ENCODE assay signal across 16 cellular contexts in the genomic region with DNA sequence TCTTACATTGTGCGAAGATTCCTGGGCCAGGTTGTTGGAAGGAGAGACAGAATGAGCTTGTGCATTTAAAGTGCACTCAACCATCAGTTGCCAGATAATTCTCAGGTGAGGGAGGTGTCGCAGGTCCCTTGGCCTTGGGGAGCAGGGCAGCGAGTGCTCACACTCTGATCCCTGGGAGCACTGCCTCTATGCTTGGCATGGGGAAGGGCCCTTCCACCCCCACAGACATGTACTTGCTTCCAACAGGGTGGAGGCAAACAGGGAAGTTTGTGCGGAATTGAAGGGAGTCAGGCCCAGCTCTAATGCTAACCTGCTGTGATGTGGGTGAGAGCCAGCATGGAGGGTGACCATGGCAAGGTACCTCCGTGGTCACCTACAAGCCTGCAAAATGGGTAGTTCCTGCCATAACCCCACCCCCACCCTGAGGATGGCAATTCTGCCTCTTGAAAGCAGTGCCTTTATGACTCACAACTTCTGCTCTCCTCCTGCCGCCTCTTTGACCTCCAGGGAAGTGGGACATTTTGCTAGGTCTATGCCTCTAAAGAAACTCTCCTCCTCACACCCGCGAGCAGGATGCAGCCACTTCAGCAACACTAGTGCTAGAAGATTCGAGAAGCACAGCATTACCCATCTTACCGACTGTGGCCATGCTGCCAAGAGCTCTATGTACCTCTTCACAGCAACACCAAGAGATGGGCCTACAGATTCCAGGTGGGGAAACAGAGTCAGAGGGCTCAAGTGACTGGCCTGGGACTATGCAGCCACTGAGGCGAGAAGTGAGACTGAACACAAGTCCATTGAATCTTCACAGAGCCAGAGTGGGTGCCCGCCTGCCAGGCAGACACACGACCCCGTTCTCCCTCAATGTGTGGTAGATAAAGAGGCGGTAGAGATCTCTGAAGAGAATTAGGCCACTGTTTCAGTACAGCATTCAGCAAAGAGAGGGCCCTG. TPM values are rescaled to one million over a fixed set of nuclear protein-coding genes. Genes with fewer than 3 reads are reported as not detected.
A peak's percentile ranks its signal among the peaks of the same experiment; 100 is the strongest.
DNase-seq lines count a peak whose midpoint lies in the region; ATAC-seq and TF ChIP-seq lines count a peak whose summit lies in the region.
"Had no signal": no experiment of that assay in that cellular context is flagged by ENCODE, and none has a peak within 500 bp of the region (broad histone marks: within the 10 kb centered on the region; RNA-seq: fewer than 3 reads in every experiment).

No MANE protein-coding gene starts in this region.

- peak overlapping the region; percentile 24 for H3K18ac ChIP-seq in neuronal stem cell (ENCODE audit: low read length)

- H3K9ac ChIP-seq in neuronal stem cell (ENCODE audit: low read depth, low read length, poor library complexity) = no peak overlapping the region

- no peaks in the 10 kb centered on the region for H3F3A ChIP-seq in PC-9 (ENCODE audit: insufficient read depth, low read depth)

- POLR2A ChIA-PET in PC-9 (lab: Charles Lee; ENCODE audit: unreplicated experiment) = interaction anchor here (0.9 kb wide), 1 partner anchor 17 kb away, joined by 7 read pairs; no protein-coding TSS in a partner anchor

- H3K23ac ChIP-seq in neuronal stem cell (ENCODE audit: low read depth, low read length, poor library complexity) = no peak overlapping the region

- H3K4me3 ChIP-seq in neuronal stem cell (ENCODE audit: low read length in 2 of 2) (no peak overlapping the region), PC-9 (no peak overlapping the region), ovary (no peak overlapping the region)
- H3K4me3 ChIP-seq: gastroesophageal sphincter, SJSA1 had no signal

- H3K9me3 ChIP-seq in neuronal stem cell (replicated peaks in 1 of 2; ENCODE audit: control insufficient read depth in 2 of 2, insufficient read depth in 1 of 2, low read depth in 1 of 2, low read length in 2 of 2) (no peaks in the 10 kb centered on the region), PC-9 (ENCODE audit: insufficient read depth, low read depth) (no peaks in the 10 kb centered on the region), ovary (no peaks in the 10 kb centered on the region)
- H3K9me3 ChIP-seq: gastroesophageal sphincter, SJSA1 had no signal

- no peak overlapping the region for H3K14ac ChIP-seq in neuronal stem cell (ENCODE audit: low read length)

- peak overlapping the region; percentile 1 for H2AK5ac ChIP-seq in neuronal stem cell (ENCODE audit: low read depth, low read length)

- no peak overlapping the region for H4K8ac ChIP-seq in neuronal stem cell (ENCODE audit: low read depth, low read length)

- H4K20me1 ChIP-seq in PC-9 (ENCODE audit: insufficient read depth) = peaks cover 13% of the 10 kb centered on the region

- no peaks in the 10 kb centered on the region for H3K36me3 ChIP-seq in neuronal stem cell (replicated peaks in 1 of 2; ENCODE audit: control insufficient read depth in 2 of 2, insufficient read depth in 2 of 2, low read length in 2 of 2)
- H3K36me3 ChIP-seq in PC-9 (ENCODE audit: low read depth) = no peaks in the 10 kb centered on the region
- no peaks in the 10 kb centered on the region for H3K36me3 ChIP-seq in ovary

- TF ChIP-seq CTCF in PC-9 (conservative IDR thresholded peaks at IDR 0.05) (no peak), ovary (IDR thresholded peaks at IDR 0.05) (no peak)

- no CpG with 5 or more reads among the region's 15 CpGs for WGBS in neuronal stem cell (ENCODE audit: extremely low coverage in 2 of 2, insufficient read length in 2 of 2, insufficient replicate concordance in 1 of 2), 2 donors
- 88 to 92% (median 90%) methylated on average over 15 of the region's 15 CpGs for WGBS in ovary, 3 donors

- intact Hi-C loops in sciatic nerve (cut with DNase I) = no loop called here
- intact Hi-C loops in PC-9 (cut with micrococcal nuclease; ENCODE audit: unreplicated experiment) = no loop called here
- intact Hi-C loops in ovary (cut with DNase I) = no loop called here

- no peak overlapping the region for H4K91ac ChIP-seq in neuronal stem cell (ENCODE audit: low read depth, low read length, poor library complexity)

- no peak for ATAC-seq in sciatic nerve
- ATAC-seq: gastroesophageal sphincter, WTC11 had no signal

- H2BK12ac ChIP-seq in neuronal stem cell (ENCODE audit: low read length) = no peak overlapping the region

- H2AFZ ChIP-seq in neuronal stem cell (ENCODE audit: low read length) = no peak overlapping the region
- no peak overlapping the region for H2AFZ ChIP-seq in PC-9

- BruUV-seq in PC-9 (replicated peaks; lab: Mats Ljungman, UMichigan) = no TSS peak

- no peak for TF ChIP-seq EP300 in ovary (IDR thresholded peaks at IDR 0.05)

- H3K27ac ChIP-seq in caudate nucleus (ENCODE audit: low read depth, low read length) = peak overlapping the region; percentile 8
- no peak overlapping the region for H3K27ac ChIP-seq in neuronal stem cell (replicated peaks; ENCODE audit: low read length)
- H3K27ac ChIP-seq in PC-9 = no peak overlapping the region
- H3K27ac ChIP-seq in ovary = no peak overlapping the region
- H3K27ac ChIP-seq: gastroesophageal sphincter, SJSA1 had no signal

- CTCF ChIA-PET in PC-9 (lab: Charles Lee) = no interaction called here

- no peak overlapping the region for H2BK15ac ChIP-seq in neuronal stem cell (ENCODE audit: low read length)

- H3K27me3 ChIP-seq in neuronal stem cell (ENCODE audit: control insufficient read depth in 3 of 3, insufficient read depth in 3 of 3, low read depth in 1 of 3, low read length in 3 of 3) (no peaks in the 10 kb centered on the region), PC-9 (ENCODE audit: insufficient read depth, low read depth) (no peaks in the 10 kb centered on the region), ovary (no peaks in the 10 kb centered on the region)
- H3K27me3 ChIP-seq: gastroesophageal sphincter, SJSA1 had no signal

- DNase-seq in ELR (ENCODE audit: low read depth) (peak; percentile 58), MV-4-11 (lab: John Stamatoyannopoulos, UW) (peak; percentile 79), caudate nucleus (lab: John Stamatoyannopoulos, UW) (no peak), neuronal stem cell (ENCODE audit: low spot score) (no peak), sciatic nerve (ENCODE audit: low spot score) (no peak), PC-9 (no peak), ovary (no peak), SW 1271 (lab: John Stamatoyannopoulos, UW) (no peak)
- DNase-seq: activated T-cell treated with anti-CD3 and anti-CD28 coated beads for 4 hours; CD4-positive, alpha-beta memory T cell; kidney; naive B cell; NCI-H524 had no signal

- TF ChIP-seq POLR2A in ovary (IDR thresholded peaks at IDR 0.05) = no peak

- H3K9me2 ChIP-seq in PC-9 (ENCODE audit: insufficient read depth) = no peaks in the 10 kb centered on the region

- no peaks in the 10 kb centered on the region for H3K79me1 ChIP-seq in neuronal stem cell (ENCODE audit: low read depth, low read length)

- peaks cover 17 to 19% of the 10 kb centered on the region in 2 donors for H3K4me1 ChIP-seq in neuronal stem cell (ENCODE audit: control insufficient read depth in 2 of 2, insufficient read depth in 1 of 2, low read depth in 1 of 2, low read length in 2 of 2)
- H3K4me1 ChIP-seq in PC-9 (replicated peaks; ENCODE audit: insufficient read depth) = no peaks in the 10 kb centered on the region
- no peaks in the 10 kb centered on the region for H3K4me1 ChIP-seq in ovary (ENCODE audit: insufficient read depth)

- H3K79me2 ChIP-seq in PC-9 (ENCODE audit: low read depth) = peaks cover 13% of the 10 kb centered on the region; the same call in 1 of the 2 replicates

- H2BK120ac ChIP-seq in neuronal stem cell (ENCODE audit: low read depth, low read length) = no peak overlapping the region

- no peak overlapping the region for H2BK5ac ChIP-seq in neuronal stem cell (ENCODE audit: low read length)

- H3K4ac ChIP-seq in neuronal stem cell (ENCODE audit: low read length) = no peak overlapping the region

- H3K4me2 ChIP-seq in neuronal stem cell (ENCODE audit: insufficient read depth, low read length, poor library complexity, severe bottlenecking) (no peak overlapping the region), PC-9 (no peak overlapping the region)

RNA-seq across cellular contexts. Expression of gene SLC25A51, which starts 22.1 kb away (rescaled TPM):
- 16.4 TPM for polyA plus RNA-seq in neuronal stem cell (2013, experiment 1 of 2)
- 16.6 TPM for polyA plus RNA-seq in neuronal stem cell (2013, experiment 2 of 2)
- total RNA-seq in sciatic nerve = 24.2 TPM
- 12.7 and 14.9 TPM in 2 replicates for total RNA-seq in PC-9 (2021)
- total RNA-seq in ovary = 10 to 100 TPM; 11.7 to 24.1 (median 21.3) TPM
- polyA plus RNA-seq in ovary = 10 to 100 TPM in 1 of 2 donors, 1 to 10 TPM in 1; 5.1 to 11.7 TPM

Comparison
In these comparisons a context has a peak if more than half of its experiments do, and no peak if none do; other contexts are left out.
1. DNase-seq: peak in ELR (single experiment) and MV-4-11 (single experiment); none in caudate nucleus (0 of 61), neuronal stem cell (single experiment), sciatic nerve (single experiment), PC-9 (0 of 2), ovary (0 of 5) and SW 1271 (0 of 2).